ENCODE assay signal across 12 cellular contexts in the genomic region with DNA sequence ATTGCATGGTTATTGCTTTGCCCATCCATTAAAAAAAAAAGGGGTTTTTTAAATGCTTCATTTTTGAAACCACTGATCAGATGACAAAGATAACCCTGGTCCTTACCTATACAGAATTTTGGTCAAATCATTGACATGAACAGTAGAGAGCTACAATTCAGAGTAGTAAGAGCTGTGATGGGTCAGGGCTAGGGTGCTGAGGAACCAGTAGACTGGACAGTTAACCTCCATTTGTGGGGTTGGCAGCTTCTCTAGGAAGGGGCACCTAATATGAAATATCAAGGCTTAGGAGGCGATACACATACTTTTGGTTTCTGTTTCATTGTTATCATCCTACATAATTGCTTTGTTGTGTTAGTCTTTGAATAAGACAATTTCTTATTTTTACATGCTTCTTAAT. TPM values are rescaled to one million over a fixed set of nuclear protein-coding genes. Genes with fewer than 3 reads are reported as not detected.
A peak's percentile ranks its signal among the peaks of the same experiment; 100 is the strongest.
DNase-seq lines count a peak whose midpoint lies in the region; ATAC-seq and TF ChIP-seq lines count a peak whose summit lies in the region.
"Had no signal": no experiment of that assay in that cellular context is flagged by ENCODE, and none has a peak within 500 bp of the region (broad histone marks: within the 10 kb centered on the region; RNA-seq: fewer than 3 reads in every experiment).

No MANE protein-coding gene starts in this region.

- H3K4me1 ChIP-seq in tibial nerve = no peaks in the 10 kb centered on the region
- H3K4me1 ChIP-seq: tibial artery had no signal

- H3K4me1 Mint-ChIP-seq in activated CD4-positive, alpha-beta T cell treated with anti-CD3 and anti-CD28 coated beads, Interleukin-2, amount 10 ng/mL, durations not matched to agents 24 days and 14 days = peaks cover 14% of the 10 kb centered on the region
- peaks cover 8% of the 10 kb centered on the region for H3K4me1 Mint-ChIP-seq in activated CD8-positive, alpha-beta T cell treated with anti-CD3 and anti-CD28 coated beads for 36 hours (ENCODE audit: low read depth)
- peaks cover 0 to 10% of the 10 kb centered on the region in 2 donors for H3K4me1 Mint-ChIP-seq in natural killer cell treated with Interleukin-12 subunit alpha and Interleukin-12 subunit beta and Interleukin-15 and Interleukin-18, amount 100 ng/mL, for 72 hours (ENCODE audit: low read depth in 2 of 2)

- peaks cover 6% of the 10 kb centered on the region for H3K36me3 Mint-ChIP-seq in activated CD4-positive, alpha-beta T cell treated with anti-CD3 and anti-CD28 coated beads, Interleukin-2, amount 10 ng/mL, durations not matched to agents 24 days and 14 days (ENCODE audit: low read depth)
- peaks cover 17% of the 10 kb centered on the region for H3K36me3 Mint-ChIP-seq in activated CD8-positive, alpha-beta T cell treated with anti-CD3 and anti-CD28 coated beads for 36 hours (ENCODE audit: low read depth)
- H3K36me3 Mint-ChIP-seq in natural killer cell treated with Interleukin-12 subunit alpha and Interleukin-12 subunit beta and Interleukin-15 and Interleukin-18, amount 100 ng/mL, for 72 hours = no peaks in the 10 kb centered on the region

- H3K27ac Mint-ChIP-seq in activated CD4-positive, alpha-beta T cell treated with anti-CD3 and anti-CD28 coated beads, Interleukin-2, amount 10 ng/mL, durations not matched to agents 24 days and 14 days = peak overlapping the region; percentile 82
- peak overlapping the region; percentile 34 for H3K27ac Mint-ChIP-seq in activated CD8-positive, alpha-beta T cell treated with anti-CD3 and anti-CD28 coated beads for 36 hours
- H3K27ac Mint-ChIP-seq in natural killer cell treated with Interleukin-12 subunit alpha and Interleukin-12 subunit beta and Interleukin-15 and Interleukin-18, amount 100 ng/mL, for 72 hours = peak overlapping the region; percentile 39 to 50

- no peak overlapping the region for H3K4me3 ChIP-seq in tibial nerve
- H3K4me3 ChIP-seq: ovary, tibial artery had no signal

- TF ChIP-seq CTCF in activated CD8-positive, alpha-beta T cell treated with anti-CD3 and anti-CD28 coated beads for 36 hours (IDR thresholded peaks at IDR 0.05) = no peak
- TF ChIP-seq CTCF in tibial nerve (IDR thresholded peaks at IDR 0.05) = no peak

- peak; percentile 62 for ATAC-seq in HG03159 (IDR thresholded peaks at IDR 0.05; ENCODE audit: unreplicated experiment)
- ATAC-seq in activated CD8-positive, alpha-beta T cell treated with anti-CD3 and anti-CD28 coated beads for 36 hours = peak; percentile 49
- ATAC-seq in natural killer cell treated with Interleukin-12 subunit alpha and Interleukin-12 subunit beta and Interleukin-15 and Interleukin-18, amount 100 ng/mL, for 72 hours = peak; percentile 56 to 63

- H3K27me3 ChIP-seq in tibial nerve = no peaks in the 10 kb centered on the region
- H3K27me3 ChIP-seq: ovary, tibial artery had no signal

- H3K27me3 Mint-ChIP-seq in activated CD4-positive, alpha-beta T cell treated with anti-CD3 and anti-CD28 coated beads, Interleukin-2, amount 10 ng/mL, durations not matched to agents 24 days and 14 days = no peaks in the 10 kb centered on the region
- no peaks in the 10 kb centered on the region for H3K27me3 Mint-ChIP-seq in activated CD8-positive, alpha-beta T cell treated with anti-CD3 and anti-CD28 coated beads for 36 hours
- no peaks in the 10 kb centered on the region for H3K27me3 Mint-ChIP-seq in natural killer cell treated with Interleukin-12 subunit alpha and Interleukin-12 subunit beta and Interleukin-15 and Interleukin-18, amount 100 ng/mL, for 72 hours

- H3K4me3 Mint-ChIP-seq in activated CD4-positive, alpha-beta T cell treated with anti-CD3 and anti-CD28 coated beads, Interleukin-2, amount 10 ng/mL, durations not matched to agents 24 days and 14 days = peak overlapping the region; percentile 73
- peak overlapping the region; percentile 56 for H3K4me3 Mint-ChIP-seq in activated CD8-positive, alpha-beta T cell treated with anti-CD3 and anti-CD28 coated beads for 36 hours
- H3K4me3 Mint-ChIP-seq in natural killer cell treated with Interleukin-12 subunit alpha and Interleukin-12 subunit beta and Interleukin-15 and Interleukin-18, amount 100 ng/mL, for 72 hours = peak overlapping the region; percentile 78

- no peaks in the 10 kb centered on the region for H3K9me3 Mint-ChIP-seq in activated CD4-positive, alpha-beta T cell treated with anti-CD3 and anti-CD28 coated beads, Interleukin-2, amount 10 ng/mL, durations not matched to agents 24 days and 14 days
- no peaks in the 10 kb centered on the region for H3K9me3 Mint-ChIP-seq in activated CD8-positive, alpha-beta T cell treated with anti-CD3 and anti-CD28 coated beads for 36 hours
- no peaks in the 10 kb centered on the region for H3K9me3 Mint-ChIP-seq in natural killer cell treated with Interleukin-12 subunit alpha and Interleukin-12 subunit beta and Interleukin-15 and Interleukin-18, amount 100 ng/mL, for 72 hours

- no peak for TF ChIP-seq EP300 in tibial nerve (IDR thresholded peaks at IDR 0.05)

- peaks cover 0 to 38% (median 0%) of the 10 kb centered on the region in 3 donors for H3K36me3 ChIP-seq in tibial nerve
- H3K36me3 ChIP-seq: ovary had no signal

- H3K27ac ChIP-seq in tibial nerve = no peak overlapping the region
- H3K27ac ChIP-seq: ovary, tibial artery had no signal

- CTCF ChIA-PET in activated CD8-positive, alpha-beta T cell treated with anti-CD3 and anti-CD28 coated beads for 36 hours (lab: Charles Lee) = interaction anchor here (0.7 kb wide), 1 partner anchor 139 kb away, joined by 3 read pairs; no protein-coding TSS in a partner anchor

- H3K9me3 ChIP-seq in tibial nerve = no peaks in the 10 kb centered on the region
- H3K9me3 ChIP-seq: ovary, SK-N-SH, tibial artery had no signal

- 45 to 66% methylated on average over 1 of the region's 1 CpG for WGBS in tibial nerve, 2 donors

- intact Hi-C loops in activated CD4-positive, alpha-beta T cell treated with anti-CD3 and anti-CD28 coated beads, Interleukin-2, amount 10 ng/mL, durations not matched to agents 24 days and 14 days (cut with micrococcal nuclease) = loop anchor here (2.0 kb wide), 1 partner anchor 58 kb away; the partner anchor contains the start of gene AKIRIN2
- intact Hi-C loops in activated CD8-positive, alpha-beta T cell treated with anti-CD3 and anti-CD28 coated beads for 36 hours (cut with micrococcal nuclease) = no loop called here

- no peak for TF ChIP-seq POLR2A in tibial nerve (IDR thresholded peaks at IDR 0.05)

- POLR2A ChIA-PET in activated CD8-positive, alpha-beta T cell treated with anti-CD3 and anti-CD28 coated beads for 36 hours (lab: Charles Lee) = interaction anchor here (0.7 to 1.3 kb wide), 2 partner anchors 10 to 1678 kb away, joined by 3 read pairs; no protein-coding TSS in a partner anchor

- peak; percentile 68 for DNase-seq in activated CD4-positive, alpha-beta T cell treated with anti-CD3 and anti-CD28 coated beads, Interleukin-2, amount 10 ng/mL, durations not matched to agents 24 days and 14 days
- DNase-seq in activated CD4-positive, alpha-beta T cell treated with anti-CD3 and anti-CD28 coated beads, Interleukin-2, amount 50 U/mL, for 1 hour = no peak
- no peak for DNase-seq in activated CD8-positive, alpha-beta T cell treated with anti-CD3 and anti-CD28 coated beads for 36 hours
- DNase-seq in natural killer cell treated with Interleukin-12 subunit alpha and Interleukin-12 subunit beta and Interleukin-15 and Interleukin-18, amount 100 ng/mL, for 72 hours (ENCODE audit: low spot score) = no peak
- DNase-seq in activated gamma-delta T cell treated with Interleukin-2 at 50 U/mL for 16 hours = no peak
- no peak for DNase-seq in NCI-H226
- DNase-seq in tibial nerve (ENCODE audit: low spot score in 2 of 2) = no peak
- DNase-seq: MV-4-11, ovary, SK-N-SH, tibial artery had no signal

RNA-seq across cellular contexts. Expression of gene ORC3, which starts 55.1 kb away (rescaled TPM):
- 35.5 and 38.6 TPM in 2 replicates for total RNA-seq in activated CD4-positive, alpha-beta T cell treated with anti-CD3 and anti-CD28 coated beads, Interleukin-2, amount 10 ng/mL, durations not matched to agents 24 days and 14 days
- 10 to 100 TPM; 35.8 to 36.6 TPM for total RNA-seq in activated CD8-positive, alpha-beta T cell treated with anti-CD3 and anti-CD28 coated beads for 36 hours
- total RNA-seq in natural killer cell treated with Interleukin-12 subunit alpha and Interleukin-12 subunit beta and Interleukin-15 and Interleukin-18, amount 100 ng/mL, for 72 hours = 10 to 100 TPM; 24.6 to 30.9 TPM
- total RNA-seq in tibial nerve = 10 to 100 TPM; 17.1 to 30.6 (median 22.3) TPM

RNA-seq across cellular contexts. Expression of gene RARS2, which starts 55.3 kb away (rescaled TPM):
- 22.6 and 22.7 TPM in 2 replicates for total RNA-seq in activated CD4-positive, alpha-beta T cell treated with anti-CD3 and anti-CD28 coated beads, Interleukin-2, amount 10 ng/mL, durations not matched to agents 24 days and 14 days
- total RNA-seq in activated CD8-positive, alpha-beta T cell treated with anti-CD3 and anti-CD28 coated beads for 36 hours = 10 to 100 TPM; 17.4 to 20.4 TPM
- 10 to 100 TPM; 21.8 to 32.0 TPM for total RNA-seq in natural killer cell treated with Interleukin-12 subunit alpha and Interleukin-12 subunit beta and Interleukin-15 and Interleukin-18, amount 100 ng/mL, for 72 hours
- 10 to 100 TPM; 16.3 to 20.7 (median 18.5) TPM for total RNA-seq in tibial nerve

RNA-seq across cellular contexts. Expression of gene AKIRIN2, which starts 57.0 kb away (rescaled TPM):
- total RNA-seq in activated CD4-positive, alpha-beta T cell treated with anti-CD3 and anti-CD28 coated beads, Interleukin-2, amount 10 ng/mL, durations not matched to agents 24 days and 14 days = 39.6 and 43.8 TPM in 2 replicates
- total RNA-seq in activated CD8-positive, alpha-beta T cell treated with anti-CD3 and anti-CD28 coated beads for 36 hours = 10 to 100 TPM; 42.1 to 45.6 TPM
- total RNA-seq in natural killer cell treated with Interleukin-12 subunit alpha and Interleukin-12 subunit beta and Interleukin-15 and Interleukin-18, amount 100 ng/mL, for 72 hours = 100 to 1,000 TPM in 1 of 2 donors, 10 to 100 TPM in 1; 78.3 to 101 TPM
- 10 to 100 TPM; 18.8 to 29.5 (median 24.2) TPM for total RNA-seq in tibial nerve
